8 cellular contexts compared by ENCODE assay signal in the genomic region with DNA sequence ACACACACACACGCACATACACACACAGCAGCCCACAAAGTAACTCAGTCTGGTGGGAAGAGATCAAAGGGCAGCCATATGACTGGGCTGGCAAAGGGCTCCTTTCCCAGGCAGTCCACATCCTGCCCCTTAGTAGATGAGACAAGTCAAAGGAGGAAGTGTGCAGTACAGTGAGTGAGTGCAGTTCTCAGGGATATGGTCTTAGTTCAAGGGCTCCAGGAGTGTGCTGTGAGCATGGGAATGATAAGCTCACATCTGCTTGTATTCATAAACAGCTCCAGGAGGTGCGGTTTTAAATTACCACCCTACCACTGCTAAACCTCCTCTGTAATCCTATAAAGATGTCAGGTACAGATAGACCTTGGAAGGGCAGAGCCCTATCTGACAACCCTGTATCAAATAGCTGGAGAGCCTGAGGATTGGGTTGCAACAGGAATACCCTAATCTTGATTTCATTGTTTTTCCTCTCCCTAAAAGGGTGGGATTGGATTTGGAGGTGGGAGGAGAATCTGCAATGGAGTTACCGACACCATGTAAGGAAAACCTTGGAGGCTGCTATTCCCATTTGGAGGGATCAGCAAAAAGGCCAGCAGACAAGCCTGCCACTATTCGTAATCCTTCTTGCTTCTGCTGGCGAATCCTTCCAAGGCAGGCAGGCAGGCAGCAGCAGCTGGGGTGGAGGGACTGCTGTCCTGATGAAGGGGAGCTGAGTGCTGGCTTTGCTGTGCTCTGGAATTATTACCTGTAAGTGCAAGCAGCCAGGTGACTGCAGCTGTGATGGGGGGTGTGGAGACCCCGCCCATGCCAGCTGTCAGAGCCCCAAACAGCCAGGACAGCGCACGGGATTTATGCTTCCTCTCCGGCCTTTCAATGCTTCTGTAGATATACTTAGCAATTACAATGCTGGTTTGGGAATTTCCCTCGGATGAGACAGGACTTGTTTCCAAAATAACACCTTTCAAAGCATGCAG.
DNase-seq lines count a peak whose midpoint lies in the region; ATAC-seq, FAIRE-seq and TF ChIP-seq lines count a peak whose summit lies in the region.

No MANE protein-coding gene starts in this region.

- no peak for TF ChIP-seq POLR2A in K562 (conservative IDR thresholded peaks at IDR 0.05)

- intact Hi-C loops in Caco-2 (cut with micrococcal nuclease; ENCODE audit: unreplicated experiment) (no loop called here), K562 (cut with micrococcal nuclease) (no loop called here)

- H3K4ac ChIP-seq in mesendoderm (ENCODE audit: low read depth, low read length): no peak overlapping the region

- H3K27me3 ChIP-seq in Caco-2 (replicated peaks; ENCODE audit: control insufficient read depth, insufficient read depth, low read length) (no peaks in the 10 kb centered on the region), K562 (ENCODE audit: control insufficient read depth in 2 of 2, insufficient read depth in 2 of 2, low read length in 2 of 2) (no peaks in the 10 kb centered on the region), mesendoderm (ENCODE audit: insufficient read depth, low read length, poor library complexity) (no peaks in the 10 kb centered on the region)

- H3K27me3 Mint-ChIP-seq in Caco-2 (ENCODE audit: insufficient read depth, unreplicated experiment): no peaks in the 10 kb centered on the region

- no peak overlapping the region for H3K4me2 ChIP-seq in K562 (ENCODE audit: insufficient read depth, low read length)
- H3K4me2 ChIP-seq in mesendoderm (ENCODE audit: low read length): no peak overlapping the region

- no peak for TF ChIP-seq EP300 in K562 (IDR thresholded peaks at IDR 0.05; ENCODE audit: low read length)

- no peak overlapping the region for H3K18ac ChIP-seq in mesendoderm (ENCODE audit: low read length)

- H3K56ac ChIP-seq in mesendoderm (ENCODE audit: low read length): peak overlapping the region; percentile 77

- H3K79me2 ChIP-seq in K562 (ENCODE audit: control insufficient read depth, insufficient read depth, low read length): no peaks in the 10 kb centered on the region
- H3K79me2 ChIP-seq in mesendoderm (ENCODE audit: control insufficient read depth, insufficient read depth, low read length): peaks cover 2% of the 10 kb centered on the region

- no peaks in the 10 kb centered on the region for H3K9me1 ChIP-seq in K562 (ENCODE audit: control insufficient read depth, insufficient read depth, low read length)

- DNase-seq in Caco-2 (no peak), M059J (ENCODE audit: low read depth) (peak; percentile 74), K562 (ENCODE audit: extremely low read depth in 1 of 4, low spot score in 3 of 4) (peak in 3 of 4 experiments; percentile 17 to 64 (median 40)), mesendoderm (peak; percentile 91), HT-29 (ENCODE audit: low spot score) (no peak), NCI-H1930 (lab: John Stamatoyannopoulos, UW) (no peak)

- FAIRE-seq in K562 (lab: Jason Lieb, UNC): peak; percentile 64

- peak overlapping the region; percentile 62 for H2AFZ ChIP-seq in K562 (ENCODE audit: low read depth, low read length)

- H3K4me3 Mint-ChIP-seq in Caco-2 (ENCODE audit: unreplicated experiment): no peak overlapping the region

- no peak overlapping the region for H2BK120ac ChIP-seq in mesendoderm (ENCODE audit: low read depth, low read length)

- H3K79me1 ChIP-seq in mesendoderm (ENCODE audit: low read length): peaks cover 13% of the 10 kb centered on the region

- H3K4me3 ChIP-seq in Caco-2 (ENCODE audit: low read depth, low read length) (no peak overlapping the region), K562 (no peak overlapping the region), mesendoderm (ENCODE audit: low read length) (no peak overlapping the region)

- 33% methylated on average over 10 of the region's 10 CpGs for WGBS in K562 (ENCODE audit: insufficient coverage, low coverage, missing lambda C conversion rate)
- no CpG with 5 or more reads among the region's 10 CpGs for WGBS in mesendoderm (ENCODE audit: extremely low coverage, insufficient coverage, low lambda C conversion rate)

- H3K27ac ChIP-seq in K562 (ENCODE audit: extremely low read depth, low read depth, low read length) (no peak overlapping the region), mesendoderm (ENCODE audit: low read depth, low read length) (peak overlapping the region; percentile 52)

- H3K9me3 ChIP-seq in Caco-2 (no peaks in the 10 kb centered on the region), K562 (replicated peaks; ENCODE audit: control insufficient read depth, insufficient read depth, low read depth, low read length) (no peaks in the 10 kb centered on the region)

- H3K36me3 Mint-ChIP-seq in Caco-2 (ENCODE audit: insufficient read depth, unreplicated experiment): no peaks in the 10 kb centered on the region

- H2BK5ac ChIP-seq in mesendoderm (ENCODE audit: low read length): peak overlapping the region; percentile 52

- H4K8ac ChIP-seq in mesendoderm (ENCODE audit: low read depth, low read length): no peak overlapping the region

- no peaks in the 10 kb centered on the region for H4K20me1 ChIP-seq in K562 (replicated peaks; ENCODE audit: control insufficient read depth, insufficient read depth, low read length)

- no peaks in the 10 kb centered on the region for H3K9me3 Mint-ChIP-seq in Caco-2 (ENCODE audit: unreplicated experiment)

- BruUV-seq in Caco-2 (replicated peaks; lab: Mats Ljungman, UMichigan): no TSS peak
- BruUV-seq in K562 (replicated peaks; lab: Mats Ljungman, UMichigan): no TSS peak

- H2AK5ac ChIP-seq in mesendoderm (ENCODE audit: low read length): no peak overlapping the region

- H3K4me1 Mint-ChIP-seq in Caco-2 (ENCODE audit: low read depth, unreplicated experiment): peaks cover 43% of the 10 kb centered on the region

- no peak overlapping the region for H4K5ac ChIP-seq in mesendoderm (ENCODE audit: low read length)

- H3K23ac ChIP-seq in mesendoderm (ENCODE audit: low read length): no peak overlapping the region

- TF ChIP-seq RAD21 in K562 (CRISPR knock-in tag; conservative IDR thresholded peaks at IDR 0.05 in 1 of 2, IDR thresholded peaks at IDR 0.05 in 1 of 2): no peak

- peaks cover 32% of the 10 kb centered on the region for H3K4me1 ChIP-seq in Caco-2
- H3K4me1 ChIP-seq in K562 (replicated peaks in 1 of 2; ENCODE audit: control insufficient read depth in 2 of 2, insufficient read depth in 2 of 2, low read length in 2 of 2): peaks cover 12 to 13% of the 10 kb centered on the region in 2 experiments
- H3K4me1 ChIP-seq in mesendoderm (ENCODE audit: control insufficient read depth, low read depth, low read length): peaks cover 7% of the 10 kb centered on the region

- H2BK15ac ChIP-seq in mesendoderm (replicated peaks; ENCODE audit: low read depth): no peak overlapping the region

- H3K36me3 ChIP-seq in Caco-2 (ENCODE audit: control insufficient read depth, insufficient read depth, low read length) (no peaks in the 10 kb centered on the region; the same call in 1 of the 2 replicates), K562 (ENCODE audit: control insufficient read depth, insufficient read depth, low read length) (no peaks in the 10 kb centered on the region), mesendoderm (ENCODE audit: control insufficient read depth, insufficient read depth, low read length) (no peaks in the 10 kb centered on the region)

- in situ Hi-C loops in K562 (cut with MboI): no loop called here

- CTCF ChIA-PET in Caco-2 (lab: Charles Lee): interaction anchor here (0.5 kb wide), 1 partner anchor 44 kb away, joined by 7 read pairs; no protein-coding TSS in a partner anchor
- CTCF ChIA-PET in K562 (lab: Yijun Ruan, JAX; ENCODE audit: low intra/inter-chr PET ratio): no interaction called here

- POLR2A ChIA-PET in Caco-2 (lab: Charles Lee) (interaction anchor here (0.7 kb wide), 1 partner anchor 361 kb away, joined by 4 read pairs; the partner anchor contains the start of gene SOX4), K562 (lab: Yijun Ruan, JAX) (interaction anchor here (0.7 to 0.9 kb wide), 2 partner anchors 17 to 237 kb away, joined by 3 read pairs; no protein-coding TSS in a partner anchor)

- H3K9ac ChIP-seq in K562 (ENCODE audit: insufficient read depth in 1 of 2, low read depth in 2 of 2, low read length in 2 of 2) (peak overlapping the region in 1 of 2 experiments; percentile 27; a peak in 1 of 4 replicates), mesendoderm (ENCODE audit: low read length) (peak overlapping the region; percentile 25)

- H3K27ac Mint-ChIP-seq in Caco-2 (ENCODE audit: unreplicated experiment): peak overlapping the region; percentile 65

- ATAC-seq in K562 (peak; percentile 81), GM18909 (IDR thresholded peaks at IDR 0.05; ENCODE audit: poor library complexity, unreplicated experiment) (no peak), GM18502 (IDR thresholded peaks at IDR 0.05; ENCODE audit: poor library complexity, unreplicated experiment) (no peak)

- TF ChIP-seq CTCF in Caco-2 (IDR thresholded peaks at IDR 0.05; ENCODE audit: insufficient read depth in 1 of 2, low read depth in 1 of 2, low read length in 1 of 2, severe bottlenecking in 1 of 2, unreplicated experiment in 1 of 2) (no peak), K562 (IDR thresholded peaks at IDR 0.05 in 2 of 3, conservative IDR thresholded peaks at IDR 0.05 in 1 of 3; ENCODE audit: insufficient read depth in 2 of 3, low read depth in 1 of 3, low read length in 3 of 3) (no peak)

TF ChIP-seq in K562, 482 proteins besides CTCF, POLR2A, EP300 and RAD21 (continues in another document):
- TF ChIP-seq CAMTA2 (CRISPR knock-in tag; conservative IDR thresholded peaks at IDR 0.05): no peak
- TF ChIP-seq ZNF79 (CRISPR knock-in tag; IDR thresholded peaks at IDR 0.05; ENCODE audit: low read depth): no peak
- TF ChIP-seq CREM (IDR thresholded peaks at IDR 0.05; ENCODE audit: low read depth): peak; percentile 7; the same call in 1 of the 2 replicates
- peak; percentile 23; the same call in 1 of the 2 replicates for TF ChIP-seq LEF1 (IDR thresholded peaks at IDR 0.05)
- TF ChIP-seq CREBBP (IDR thresholded peaks at IDR 0.05; ENCODE audit: low read depth, low read length): no peak
- peak; percentile 26; the same call in 1 of the 2 replicates for TF ChIP-seq MYNN (IDR thresholded peaks at IDR 0.05)
- TF ChIP-seq MYNN (CRISPR knock-in tag; IDR thresholded peaks at IDR 0.05): no peak
- TF ChIP-seq KLF16 (IDR thresholded peaks at IDR 0.05): peak; percentile 26; the same call in 1 of the 2 replicates
- TF ChIP-seq ATF7 (IDR thresholded peaks at IDR 0.05): 0 out of 2 replicates have a peak, but pooled peaks have one; percentile 14
- peak; percentile 39 for TF ChIP-seq BHLHE40 (IDR thresholded peaks at IDR 0.05; ENCODE audit: low read length)
- peak; percentile 66; the same call in 1 of the 2 replicates for TF ChIP-seq TEAD4 (IDR thresholded peaks at IDR 0.05; ENCODE audit: low read length)
- TF ChIP-seq TEAD4 (CRISPR knock-in tag; IDR thresholded peaks at IDR 0.05; ENCODE audit: borderline replicate concordance): no peak
- peak; percentile 48 for TF ChIP-seq CBFA2T2 (conservative IDR thresholded peaks at IDR 0.05)
- no peak for TF ChIP-seq ZNF586 (CRISPR knock-in tag; conservative IDR thresholded peaks at IDR 0.05)
- no peak for TF ChIP-seq ZC3H4 (CRISPR knock-in tag; IDR thresholded peaks at IDR 0.05; ENCODE audit: borderline replicate concordance)
- no peak for TF ChIP-seq ZBTB1 (CRISPR knock-in tag; IDR thresholded peaks at IDR 0.05; ENCODE audit: borderline replicate concordance, low read depth)
- TF ChIP-seq ZNF140 (CRISPR knock-in tag; IDR thresholded peaks at IDR 0.05): no peak

Comparison
In these comparisons a context has a peak if more than half of its experiments do, and no peak if none do; other contexts are left out.
1. DNase-seq: peak in M059J (single experiment), K562 (3 of 4) and mesendoderm (single experiment); none in Caco-2 (0 of 2), HT-29 (single experiment) and NCI-H1930 (0 of 2).